18 cellular contexts compared by ENCODE assay signal in the genomic region with DNA sequence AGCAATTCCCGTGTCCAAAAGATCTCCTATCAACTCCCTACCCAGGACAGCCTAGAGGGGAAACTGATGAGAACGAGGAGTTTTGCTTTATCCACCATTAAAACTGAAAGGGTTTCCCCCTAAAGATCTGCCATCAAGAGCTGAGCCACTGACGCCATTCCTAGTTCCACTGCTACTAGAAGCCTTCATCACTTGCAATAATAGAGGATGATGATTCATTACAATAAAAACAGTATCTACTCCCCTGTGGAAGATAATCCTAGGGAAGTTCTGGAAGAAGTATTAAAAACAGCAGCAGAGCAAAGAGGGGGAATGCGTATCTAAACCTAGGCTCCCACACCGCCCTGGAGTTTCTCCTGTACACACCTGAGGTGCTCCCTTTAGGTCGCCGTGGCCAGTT.
"Had no signal": no experiment of that assay in that cellular context is flagged by ENCODE, and none has a peak within 500 bp of the region (broad histone marks: within the 10 kb centered on the region; RNA-seq: fewer than 3 reads in every experiment).

No MANE protein-coding gene starts in this region.

- H3K27ac ChIP-seq: epithelial cell of prostate, esophagus muscularis mucosa, foreskin keratinocyte, hepatocyte, neutrophil, sigmoid colon, tibial artery, upper lobe of left lung had no signal

- H3K4me1 ChIP-seq: esophagus muscularis mucosa, foreskin keratinocyte, tibial artery, upper lobe of left lung had no signal

- H3K9me3 ChIP-seq: esophagus muscularis mucosa, neutrophil, sigmoid colon, tibial artery, upper lobe of left lung, uterus had no signal

- H3K79me2 ChIP-seq: hepatocyte had no signal

- H3K36me3 ChIP-seq: esophagus muscularis mucosa, neutrophil, sigmoid colon, tibial artery, upper lobe of left lung, uterus had no signal

- DNase-seq: effector memory CD8-positive, alpha-beta T cell; foreskin keratinocyte; head of caudate nucleus; kidney glomerular epithelial cell; naive thymus-derived CD4-positive, alpha-beta T cell; posterior cingulate gyrus; sigmoid colon; small intestine; stimulated activated CD4-positive, alpha-beta T cell treated with anti-CD3 and anti-CD28 coated beads, Interleukin-4, amount 100 ng/mL, for 1 hour; tibial artery; upper lobe of left lung; uterus had no signal

- H3K4me2 ChIP-seq: hepatocyte had no signal

- H3K4me3 ChIP-seq: esophagus muscularis mucosa, hepatocyte, sigmoid colon, tibial artery, upper lobe of left lung, uterus had no signal

- H2AFZ ChIP-seq: hepatocyte had no signal

- FAIRE-seq: colon, islet of Langerhans, small intestine had no signal

- H3K27me3 ChIP-seq: esophagus muscularis mucosa, foreskin keratinocyte, hepatocyte, neutrophil, sigmoid colon, tibial artery, upper lobe of left lung, uterus had no signal
